In genomic region chr17:4509923-4510614, GRCh38 we compare ENCODE assay signal across 14 cellular contexts. TPM values are rescaled to one million over a fixed set of nuclear protein-coding genes. Genes with fewer than 3 reads are reported as not detected.
DNase-seq lines count a peak whose midpoint lies in the region; ATAC-seq and TF ChIP-seq lines count a peak whose summit lies in the region.
"Had no signal": no experiment of that assay in that cellular context is flagged by ENCODE, and none has a peak within 500 bp of the region (broad histone marks: within the 10 kb centered on the region; RNA-seq: fewer than 3 reads in every experiment).

No MANE protein-coding gene starts in this region.

- DNase-seq in CD1c-positive myeloid dendritic cell (ENCODE audit: extremely low spot score) (peak; percentile 61), ascending aorta (ENCODE audit: low spot score in 2 of 2) (peak; percentile 51 to 93), right atrium auricular region (ENCODE audit: low spot score) (no peak), gastrocnemius medialis (no peak)
- no peak for DNase-seq in stimulated activated naive CD4-positive, alpha-beta T cell treated with Interleukin-2 at 50 U/mL for 16 hours (lab: John Stamatoyannopoulos, UW)
- DNase-seq: DMS79, NCI-H1048, NCI-H345, T1000 had no signal

- H3K4me3 ChIP-seq in ascending aorta (no peak overlapping the region), right atrium auricular region (no peak overlapping the region), gastrocnemius medialis (no peak overlapping the region)

- H3K36me3 ChIP-seq in ascending aorta (no peaks in the 10 kb centered on the region), right atrium auricular region (no peaks in the 10 kb centered on the region), gastrocnemius medialis (no peaks in the 10 kb centered on the region)

- H3K27ac ChIP-seq in ascending aorta (peak overlapping the region; percentile 84 to 87), right atrium auricular region (peak overlapping the region; percentile 37 to 54), gastrocnemius medialis (peak overlapping the region; percentile 13 to 68 (median 59))

- H3K27me3 ChIP-seq in ascending aorta (no peaks in the 10 kb centered on the region), right atrium auricular region (no peaks in the 10 kb centered on the region), gastrocnemius medialis (no peaks in the 10 kb centered on the region)

- in situ Hi-C loops in gastrocnemius medialis (cut with MboI; ENCODE audit: low sequenced_read_pairs in 4 of 4) = no loop called here

- H3K4me1 ChIP-seq in ascending aorta (peaks cover 25 to 36% of the 10 kb centered on the region in 2 donors), right atrium auricular region (peaks cover 0 to 79% of the 10 kb centered on the region in 2 donors), gastrocnemius medialis (peaks cover 13 to 26% of the 10 kb centered on the region in 2 donors)

- no peaks in the 10 kb centered on the region for H3K9me3 ChIP-seq in ascending aorta
- H3K9me3 ChIP-seq in right atrium auricular region = no peaks in the 10 kb centered on the region
- no peaks in the 10 kb centered on the region for H3K9me3 ChIP-seq in gastrocnemius medialis

- no peak for TF ChIP-seq POLR2A in gastrocnemius medialis (IDR thresholded peaks at IDR 0.05)

- intact Hi-C loops in ascending aorta (cut with DNase I) (loop anchor here (1.0 to 2.0 kb wide), 2 partner anchors 12 to 45 kb away; partner anchors contain the start of genes MYBBP1A and SPNS2), gastrocnemius medialis (cut with DNase I; ENCODE audit: low total_unique reads) (no loop called here)

- TF ChIP-seq CTCF in ascending aorta (IDR thresholded peaks at IDR 0.05) (no peak), right atrium auricular region (IDR thresholded peaks at IDR 0.05) (no peak), gastrocnemius medialis (IDR thresholded peaks at IDR 0.05 in 4 of 5, conservative IDR thresholded peaks at IDR 0.05 in 1 of 5) (no peak)

- ATAC-seq in gastrocnemius medialis (peak in 1 of 2 donors; percentile 26), GM18498 (IDR thresholded peaks at IDR 0.05; ENCODE audit: unreplicated experiment) (no peak), HG03175 (IDR thresholded peaks at IDR 0.05; ENCODE audit: unreplicated experiment) (no peak), GM21390 (IDR thresholded peaks at IDR 0.05; ENCODE audit: unreplicated experiment) (no peak)

RNA-seq across cellular contexts. Expression of gene SPNS2, which starts 11.4 kb away (rescaled TPM):
- total RNA-seq in ascending aorta (107 TPM), right atrium auricular region (10 to 100 TPM in 1 of 2 donors, 1 to 10 TPM in 1; 7.2 to 16.8 TPM), gastrocnemius medialis (1 to 10 TPM; 2.7 to 6.2 (median 4.2) TPM)

RNA-seq across cellular contexts. Expression of gene MYBBP1A, which starts 45.1 kb away (rescaled TPM):
- total RNA-seq in ascending aorta = 94.5 TPM
- 10 to 100 TPM; 19.6 to 25.8 TPM for total RNA-seq in right atrium auricular region
- total RNA-seq in gastrocnemius medialis = 10 to 100 TPM; 42.5 to 60.2 (median 48.9) TPM

RNA-seq across cellular contexts. Expression of gene GGT6, which starts 50.3 kb away (rescaled TPM):
- total RNA-seq in ascending aorta = not detected
- not detected for total RNA-seq in right atrium auricular region
- under 1 TPM in 1 of 4 donors, not detected in 3; 0.63 TPM for total RNA-seq in gastrocnemius medialis
- total RNA-seq: activated naive CD4-positive, alpha-beta T cell treated with anti-CD3 and anti-CD28 coated beads, Interleukin-2, amount 50 U/mL, for 72 hours; mesenteric fat pad had no signal

Comparison
In these comparisons a context has a peak if more than half of its experiments do, and no peak if none do; other contexts are left out.
1. DNase-seq: peak in CD1c-positive myeloid dendritic cell (single experiment) and ascending aorta (2 of 2); none in right atrium auricular region (single experiment), gastrocnemius medialis (0 of 2) and stimulated activated naive CD4-positive, alpha-beta T cell treated with Interleukin-2 at 50 U/mL for 16 hours (single experiment).
2. Peak in every context shown above with its lines, with median percentiles within 50 percentile points of each other: H3K27ac ChIP-seq.